ENCODE assay signal across 25 cellular contexts in genomic region chr20:25567286-25567685, GRCh38.
"Had no signal": no experiment of that assay in that cellular context is flagged by ENCODE, and none has a peak within 500 bp of the region (broad histone marks: within the 10 kb centered on the region; RNA-seq: fewer than 3 reads in every experiment).

No MANE protein-coding gene starts in this region.

- H3K27me3 Mint-ChIP-seq: natural killer cell treated with Interleukin-12 subunit alpha and Interleukin-12 subunit beta and Interleukin-15 and Interleukin-18, amount 100 ng/mL, for 72 hours had no signal

- H3K27me3 ChIP-seq: dorsolateral prefrontal cortex, gastrocnemius medialis, right atrium auricular region, tibial nerve, upper lobe of left lung had no signal

- H3K9me3 Mint-ChIP-seq: natural killer cell treated with Interleukin-12 subunit alpha and Interleukin-12 subunit beta and Interleukin-15 and Interleukin-18, amount 100 ng/mL, for 72 hours; stimulated activated effector memory CD8-positive, alpha-beta T cell treated with anti-CD3 and anti-CD28 coated beads, Interleukin-12 subunit alpha, Interleukin-12 subunit beta, amount 100 ng/mL, for 72 hours had no signal

- H3K4me1 Mint-ChIP-seq: memory B cell; naive B cell; stimulated activated effector memory CD8-positive, alpha-beta T cell treated with anti-CD3 and anti-CD28 coated beads, Interleukin-12 subunit alpha, Interleukin-12 subunit beta, amount 100 ng/mL, for 72 hours had no signal

- H3K36me3 ChIP-seq: gastrocnemius medialis, prostate gland, right atrium auricular region, thoracic aorta, tibial nerve, upper lobe of left lung had no signal

- H3K9ac ChIP-seq: parathyroid adenoma had no signal

- H3K4me1 ChIP-seq: gastrocnemius medialis, prostate gland, right atrium auricular region, tibial nerve had no signal

- H3K4me2 ChIP-seq: smooth muscle cell had no signal

- DNase-seq: dorsolateral prefrontal cortex; effector CD4-positive, alpha-beta T cell; foreskin fibroblast; gastrocnemius medialis; head of caudate nucleus; mucosa of descending colon; naive B cell; stimulated activated CD4-positive, alpha-beta T cell treated with anti-CD3 and anti-CD28 coated beads, Interleukin-2, amount 100 ng/mL, for 24 hours; stimulated activated CD4-positive, alpha-beta T cell treated with anti-CD3 and anti-CD28 coated beads, Interleukin-4, amount 100 ng/mL, for 24 hours; stimulated activated naive CD4-positive, alpha-beta T cell treated with Interleukin-2 at 50 U/mL for 16 hours; upper lobe of left lung had no signal

- H3K4me3 ChIP-seq: dorsolateral prefrontal cortex, gastrocnemius medialis, lung, mucosa of descending colon, prostate gland, right atrium auricular region, smooth muscle cell, thoracic aorta, tibial nerve, upper lobe of left lung had no signal

- ATAC-seq: esophagus mucosa; gastrocnemius medialis; mucosa of descending colon; sciatic nerve; stimulated activated effector memory CD8-positive, alpha-beta T cell treated with anti-CD3 and anti-CD28 coated beads, Interleukin-12 subunit alpha, Interleukin-12 subunit beta, amount 100 ng/mL, for 72 hours had no signal

- H3K9me3 ChIP-seq: mucosa of descending colon, prostate gland, right atrium auricular region, thoracic aorta, tibial nerve, upper lobe of left lung had no signal

- H3K4me3 Mint-ChIP-seq: memory B cell; naive B cell; natural killer cell treated with Interleukin-12 subunit alpha and Interleukin-12 subunit beta and Interleukin-15 and Interleukin-18, amount 100 ng/mL, for 72 hours; neural crest cell; stimulated activated effector memory CD8-positive, alpha-beta T cell treated with anti-CD3 and anti-CD28 coated beads, Interleukin-12 subunit alpha, Interleukin-12 subunit beta, amount 100 ng/mL, for 72 hours had no signal

- H2AFZ ChIP-seq: parathyroid adenoma had no signal

- H3K27ac ChIP-seq: dorsolateral prefrontal cortex, epithelial cell of prostate, gastrocnemius medialis, parathyroid adenoma, prostate gland, right atrium auricular region, thoracic aorta, tibial nerve, upper lobe of left lung had no signal

- H3K36me3 Mint-ChIP-seq: naive B cell; natural killer cell treated with Interleukin-12 subunit alpha and Interleukin-12 subunit beta and Interleukin-15 and Interleukin-18, amount 100 ng/mL, for 72 hours; stimulated activated effector memory CD8-positive, alpha-beta T cell treated with anti-CD3 and anti-CD28 coated beads, Interleukin-12 subunit alpha, Interleukin-12 subunit beta, amount 100 ng/mL, for 72 hours had no signal

- H3K27ac Mint-ChIP-seq: memory B cell; natural killer cell treated with Interleukin-12 subunit alpha and Interleukin-12 subunit beta and Interleukin-15 and Interleukin-18, amount 100 ng/mL, for 72 hours; stimulated activated effector memory CD8-positive, alpha-beta T cell treated with anti-CD3 and anti-CD28 coated beads, Interleukin-12 subunit alpha, Interleukin-12 subunit beta, amount 100 ng/mL, for 72 hours had no signal
